ENCODE assay signal across 12 cellular contexts in genomic region chr5:52840286-52841050, GRCh38. TPM values are rescaled to one million over a fixed set of nuclear protein-coding genes. Genes with fewer than 3 reads are reported as not detected.
DNase-seq lines count a peak whose midpoint lies in the region; ATAC-seq and TF ChIP-seq lines count a peak whose summit lies in the region.
"Had no signal": no experiment of that assay in that cellular context is flagged by ENCODE, and none has a peak within 500 bp of the region (broad histone marks: within the 10 kb centered on the region; RNA-seq: fewer than 3 reads in every experiment).

No MANE protein-coding gene starts in this region.

- no peak for TF ChIP-seq POLR2A in heart left ventricle (IDR thresholded peaks at IDR 0.05)
- TF ChIP-seq POLR2A in testis (IDR thresholded peaks at IDR 0.05), result no peak

- H3K9me3 ChIP-seq in heart left ventricle (no peaks in the 10 kb centered on the region), endocrine pancreas (ENCODE audit: control insufficient read depth, low read length) (no peaks in the 10 kb centered on the region), muscle layer of colon (ENCODE audit: low read length) (no peaks in the 10 kb centered on the region), aorta (ENCODE audit: control insufficient read depth, low read length) (no peaks in the 10 kb centered on the region), testis (no peaks in the 10 kb centered on the region)

- H3K9ac ChIP-seq in endocrine pancreas (ENCODE audit: control insufficient read depth, insufficient read depth, low read length) (no peak overlapping the region), muscle layer of colon (ENCODE audit: low read length) (peak overlapping the region; percentile 51)

- H3K27me3 ChIP-seq in heart left ventricle, result no peaks in the 10 kb centered on the region
- no peaks in the 10 kb centered on the region for H3K27me3 ChIP-seq in endocrine pancreas (ENCODE audit: control insufficient read depth, insufficient read depth, low read length)
- H3K27me3 ChIP-seq in muscle layer of colon (ENCODE audit: control insufficient read depth in 1 of 2, insufficient read depth in 2 of 2, low read length in 2 of 2), result no peaks in the 10 kb centered on the region
- H3K27me3 ChIP-seq in aorta (ENCODE audit: control insufficient read depth in 1 of 2, insufficient read depth in 2 of 2, low read length in 1 of 2), result no peaks in the 10 kb centered on the region
- no peaks in the 10 kb centered on the region for H3K27me3 ChIP-seq in testis

- H3K4me1 ChIP-seq in heart left ventricle (peaks cover 0 to 75% (median 23%) of the 10 kb centered on the region in 12 donors), endocrine pancreas (ENCODE audit: control insufficient read depth, insufficient read depth, low read length) (no peaks in the 10 kb centered on the region), muscle layer of colon (ENCODE audit: insufficient read depth, low read length) (peaks cover 73% of the 10 kb centered on the region), aorta (ENCODE audit: control insufficient read depth in 1 of 2, insufficient read depth in 2 of 2, low read length in 2 of 2) (peaks cover 1 to 8% of the 10 kb centered on the region in 2 donors), testis (no peaks in the 10 kb centered on the region)

- intact Hi-C loops in heart left ventricle (cut with DNase I), result loop anchor here in 1 of 10 donors (10.0 kb wide), 1 partner anchor 56 kb away; the partner anchor contains the start of genes ITGA1 and PELO
- intact Hi-C loops in Right ventricle myocardium inferior (cut with DNase I), result no loop called here
- intact Hi-C loops in aorta (cut with DNase I), result loop anchor here in 1 of 2 donors (10.0 kb wide), 1 partner anchor 54 kb away; no protein-coding TSS in a partner anchor
- intact Hi-C loops in testis (cut with DNase I; ENCODE audit: low total_unique reads), result no loop called here

- no peak for TF ChIP-seq CTCF in heart left ventricle (IDR thresholded peaks at IDR 0.05)
- no peak for TF ChIP-seq CTCF in testis (IDR thresholded peaks at IDR 0.05)

- ATAC-seq in heart left ventricle (peak in 3 of 4 donors; percentile 41 to 82 (median 60)), Right ventricle myocardium inferior (no peak), aorta (ENCODE audit: low FRiP score) (peak; percentile 56)

- no peaks in the 10 kb centered on the region for H3K36me3 ChIP-seq in heart left ventricle
- H3K36me3 ChIP-seq in endocrine pancreas (ENCODE audit: control insufficient read depth, insufficient read depth, low read length), result no peaks in the 10 kb centered on the region
- no peaks in the 10 kb centered on the region for H3K36me3 ChIP-seq in muscle layer of colon (ENCODE audit: insufficient read depth, low read length)
- H3K36me3 ChIP-seq in aorta (ENCODE audit: control insufficient read depth in 1 of 2, insufficient read depth in 2 of 2, low read length in 1 of 2), result no peaks in the 10 kb centered on the region
- H3K36me3 ChIP-seq in testis (ENCODE audit: low read depth, missing control alignments), result no peaks in the 10 kb centered on the region

- DNase-seq in heart left ventricle (peak in 2 of 5 donors; percentile 27 to 38), Right ventricle myocardium inferior (ENCODE audit: missing footprints) (no peak), aorta (no peak), SKM-1 (lab: John Stamatoyannopoulos, UW; ENCODE audit: unreplicated experiment) (no peak), testis (no peak)
- DNase-seq in stimulated activated CD4-positive, alpha-beta T cell treated with anti-CD3 and anti-CD28 coated beads, Interleukin-4, amount 100 ng/mL, for 24 hours, result no peak
- DNase-seq: activated effector memory CD4-positive, alpha-beta T cell treated with Interleukin-2 at 50 U/mL for 16 hours; AML-193; NCI-H226; T-helper 9 cell had no signal

- H3K4me3 ChIP-seq in heart left ventricle, result peak overlapping the region in 2 of 12 donors; percentile 14 to 20
- peak overlapping the region; percentile 26 for H3K4me3 ChIP-seq in endocrine pancreas (ENCODE audit: control insufficient read depth, insufficient read depth, low read length)
- H3K4me3 ChIP-seq in muscle layer of colon (ENCODE audit: low read depth in 1 of 2, low read length in 2 of 2), result peak overlapping the region in 1 of 2 donors; percentile 44
- peak overlapping the region in 1 of 2 donors; percentile 56 for H3K4me3 ChIP-seq in aorta (ENCODE audit: low read length in 2 of 2)
- H3K4me3 ChIP-seq in testis, result no peak overlapping the region

- H3K27ac ChIP-seq in heart left ventricle (peak overlapping the region in 10 of 12 donors; percentile 11 to 93 (median 54)), muscle layer of colon (ENCODE audit: low read depth, low read length) (peak overlapping the region; percentile 84), aorta (ENCODE audit: low read depth in 1 of 2, low read length in 2 of 2) (peak overlapping the region; percentile 43 to 94), testis (no peak overlapping the region)

- 45 to 60% (median 51%) methylated on average over 8 of the region's 8 CpGs for WGBS in heart left ventricle, 4 donors
- 10% methylated on average over 8 of the region's 8 CpGs for WGBS in aorta, 2 donors
- 63 to 67% methylated on average over 8 of the region's 8 CpGs for WGBS in testis, 2 donors

RNA-seq across cellular contexts. Expression of gene ITGA1, which starts 52.8 kb away (rescaled TPM):
- total RNA-seq in heart left ventricle (10 to 100 TPM; 20.9 to 52.0 (median 24.6) TPM), Right ventricle myocardium inferior (29.9 TPM), aorta (100 to 1,000 TPM; 132 to 152 TPM), testis (1 to 10 TPM; 7.3 to 8.1 TPM)
- polyA plus RNA-seq in heart left ventricle (1 to 10 TPM; 5.5 to 9.1 TPM), aorta (10 to 100 TPM; 17.8 to 65.0 TPM), testis (ENCODE audit: insufficient read depth, low read depth, low replicate concordance) (7.5 TPM)

RNA-seq across cellular contexts. Expression of gene PELO, which starts 52.8 kb away (rescaled TPM):
- 10 to 100 TPM; 12.8 to 28.4 (median 20.1) TPM for total RNA-seq in heart left ventricle
- polyA plus RNA-seq in heart left ventricle, result 10 to 100 TPM in 1 of 2 donors, 1 to 10 TPM in 1; 4.3 to 16.8 TPM
- 20.5 TPM for total RNA-seq in Right ventricle myocardium inferior
- total RNA-seq in aorta, result 10 to 100 TPM; 49.6 to 52.4 TPM
- polyA plus RNA-seq in aorta, result 10 to 100 TPM; 11.0 to 30.2 TPM
- total RNA-seq in testis, result 1 to 10 TPM; 9.0 to 9.4 TPM
- 10.6 TPM for polyA plus RNA-seq in testis (ENCODE audit: insufficient read depth, low read depth, low replicate concordance)

Comparison
In these comparisons a context has a peak if more than half of its experiments do, and no peak if none do; other contexts are left out.
1. H3K27ac ChIP-seq: peak in heart left ventricle (10 of 12), muscle layer of colon (single experiment) and aorta (2 of 2); none in testis (0 of 2).